Comparison of ENCODE assay signal across 8 cellular contexts in the genomic region with DNA sequence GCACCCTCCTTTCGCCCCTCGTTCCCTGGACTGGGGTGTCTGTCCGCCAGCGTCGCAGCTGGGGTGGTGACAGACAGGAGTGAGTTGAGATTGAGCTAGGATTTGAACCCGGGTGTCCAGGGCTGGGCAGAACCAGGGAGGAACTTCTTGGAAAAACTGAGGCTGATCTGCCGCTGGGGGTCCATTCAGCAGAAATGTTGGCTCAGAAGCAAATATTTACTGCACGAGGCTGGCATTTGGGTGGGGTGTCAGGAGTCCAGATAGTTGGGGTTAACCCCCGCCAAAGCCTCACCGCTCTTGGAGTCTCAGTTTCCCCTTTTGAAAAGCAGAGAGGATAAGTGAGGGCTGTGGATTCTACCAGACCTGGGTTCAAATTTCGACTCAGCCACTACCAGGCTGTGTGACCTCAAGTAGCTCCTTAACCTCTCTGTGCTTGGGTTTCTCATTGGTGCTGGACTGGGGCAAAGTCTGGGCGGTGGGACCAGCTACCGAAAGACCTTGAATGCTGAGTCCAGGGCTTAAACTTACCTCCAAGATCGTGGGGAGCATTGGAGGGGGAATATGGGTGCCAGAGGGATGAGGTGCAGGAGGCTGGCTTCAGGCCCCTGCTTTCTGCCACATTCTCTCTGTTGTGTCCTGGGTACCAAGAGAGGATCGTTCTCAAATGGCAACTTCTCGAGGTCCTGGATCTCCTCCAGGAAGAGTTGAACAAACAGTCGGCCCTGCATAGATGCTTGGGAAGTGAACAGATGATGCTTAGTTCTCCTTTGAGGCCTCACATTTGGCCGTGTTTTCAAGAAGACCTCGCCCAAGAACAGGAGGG. TPM values are rescaled to one million over a fixed set of nuclear protein-coding genes. Genes with fewer than 3 reads are reported as not detected.
A peak's percentile ranks its signal among the peaks of the same experiment; 100 is the strongest.
DNase-seq lines count a peak whose midpoint lies in the region; ATAC-seq and TF ChIP-seq lines count a peak whose summit lies in the region.

No MANE protein-coding gene starts in this region.

- POLR2A ChIA-PET in GM10248 (lab: Yijun Ruan, JAX): interaction anchor here (0.6 kb wide), 1 partner anchor 154 kb away, joined by 7 read pairs; no protein-coding TSS in a partner anchor

- no peaks in the 10 kb centered on the region for H3K9me3 ChIP-seq in KOPT-K1 (ENCODE audit: insufficient read depth, low read length, poor library complexity, severe bottlenecking)

- CTCF ChIA-PET in GM10248 (lab: Yijun Ruan, JAX): interaction anchor here (1.0 to 2.9 kb wide), 9 partner anchors 12 to 180 kb away, joined by 3 to 8 read pairs (median 5); a partner anchor contains a TSS

- peak in 1 of 2 donors; percentile 0 for ATAC-seq in naive B cell (ENCODE audit: low read depth in 2 of 2)

- DNase-seq in Ammon's horn (ENCODE audit: low spot score) (peak; percentile 65), naive B cell (no peak), cerebellar nuclear complex (lab: John Stamatoyannopoulos, UW) (no peak), NCI-H1436 (lab: John Stamatoyannopoulos, UW) (no peak), GM10248 (ENCODE audit: extremely low spot score) (no peak), NCI-H1694 (lab: John Stamatoyannopoulos, UW) (no peak)

- H3K4me3 Mint-ChIP-seq in naive B cell: peak overlapping the region; percentile 56 to 94 (median 89)

- no peak for TF ChIP-seq CTCF in GM10248 (IDR thresholded peaks at IDR 0.05; ENCODE audit: control extremely low read depth, extremely low read depth, low read depth, missing control alignments)

- H3K27ac ChIP-seq in KOPT-K1 (ENCODE audit: low read depth, low read length, poor library complexity, severe bottlenecking) (peak overlapping the region; percentile 71), cingulate gyrus (ENCODE audit: low read depth, low read length) (peak overlapping the region; percentile 76)

- peak overlapping the region; percentile 53 to 94 (median 87) for H3K27ac Mint-ChIP-seq in naive B cell

- H3K36me3 Mint-ChIP-seq in naive B cell: peaks cover 0 to 14% of the 10 kb centered on the region in 2 donors

- no peaks in the 10 kb centered on the region for H3K9me3 Mint-ChIP-seq in naive B cell

- peaks cover 31 to 52% (median 45%) of the 10 kb centered on the region in 3 donors for H3K4me1 Mint-ChIP-seq in naive B cell

- peaks cover 19% of the 10 kb centered on the region; the same call in 1 of the 2 replicates for H3K36me3 ChIP-seq in KOPT-K1 (ENCODE audit: insufficient read depth, low read length)

- H3K27me3 Mint-ChIP-seq in naive B cell: no peaks in the 10 kb centered on the region

RNA-seq across cellular contexts. Expression of a gene that starts 21.1 kb away (rescaled TPM):
- 10 to 100 TPM in 5 of 6 donors, 1 to 10 TPM in 1; 9.3 to 20.6 (median 13.3) TPM for polyA plus RNA-seq in naive B cell (ENCODE audit: low read depth in 6 of 6)

RNA-seq across cellular contexts. Expression of a gene that starts 31.9 kb away (rescaled TPM):
- polyA plus RNA-seq in naive B cell (ENCODE audit: low read depth in 6 of 6): 10 to 100 TPM in 1 of 6 donors, 1 to 10 TPM in 5; 5.8 to 15.8 (median 8.1) TPM

RNA-seq across cellular contexts. Expression of a gene that starts 34.3 kb away (rescaled TPM):
- polyA plus RNA-seq in naive B cell (ENCODE audit: low read depth in 6 of 6): 1 to 10 TPM; 1.2 to 5.7 (median 2.3) TPM

RNA-seq across cellular contexts. Expression of a gene that starts 55.0 kb away (rescaled TPM):
- 100 to 1,000 TPM; 107 to 293 (median 206) TPM for polyA plus RNA-seq in naive B cell (ENCODE audit: low read depth in 6 of 6)
